In genomic region chr10:128494665-128495064, GRCh38 we compare ENCODE assay signal across 25 cellular contexts.
"Had no signal": no experiment of that assay in that cellular context is flagged by ENCODE, and none has a peak within 500 bp of the region (broad histone marks: within the 10 kb centered on the region; RNA-seq: fewer than 3 reads in every experiment).

No MANE protein-coding gene starts in this region.

- H3K36me3 ChIP-seq: left ventricle myocardium inferior, pancreas, prostate gland, suprapubic skin, thoracic aorta, tibial artery, vagina had no signal

- H3K9me3 Mint-ChIP-seq: natural killer cell; stimulated activated naive CD8-positive, alpha-beta T cell treated with anti-CD3 and anti-CD28 coated beads, Interleukin-15, Interleukin-2, amounts not matched to agents 100 ng/mL and 50 ng/mL, for 24 hours; type B pancreatic cell had no signal

- H3K27me3 Mint-ChIP-seq: stimulated activated naive B cell treated with anti-CD40 and anti-IgM and Interleukin-4, amounts not matched to agents 10 μg/mL and 1 μg/mL and 100 μg/mL, for 72 hours; stimulated activated naive CD8-positive, alpha-beta T cell treated with anti-CD3 and anti-CD28 coated beads, Interleukin-15, Interleukin-2, amounts not matched to agents 100 ng/mL and 50 ng/mL, for 24 hours had no signal

- H3K36me3 Mint-ChIP-seq: mesothelial cell of epicardium; naive B cell; natural killer cell; stimulated activated naive B cell treated with anti-CD40 and anti-IgM and Interleukin-4, amounts not matched to agents 10 μg/mL and 1 μg/mL and 100 μg/mL, for 72 hours; type B pancreatic cell had no signal

- H3K4me3 Mint-ChIP-seq: mesothelial cell of epicardium; naive B cell; natural killer cell; nephron progenitor cell; stimulated activated naive B cell treated with anti-CD40 and anti-IgM and Interleukin-4, amounts not matched to agents 10 μg/mL and 1 μg/mL and 100 μg/mL, for 72 hours; stimulated activated naive CD8-positive, alpha-beta T cell treated with anti-CD3 and anti-CD28 coated beads, Interleukin-15, Interleukin-2, amounts not matched to agents 100 ng/mL and 50 ng/mL, for 24 hours; type B pancreatic cell had no signal

- H3K27me3 ChIP-seq: hepatocyte, pancreas, tibial artery, vagina had no signal

- H2AFZ ChIP-seq: hepatocyte had no signal

- H3K27ac Mint-ChIP-seq: mesothelial cell of epicardium; naive B cell; natural killer cell; nephron progenitor cell; stimulated activated naive B cell treated with anti-CD40 and anti-IgM and Interleukin-4, amounts not matched to agents 10 μg/mL and 1 μg/mL and 100 μg/mL, for 72 hours; stimulated activated naive CD8-positive, alpha-beta T cell treated with anti-CD3 and anti-CD28 coated beads, Interleukin-15, Interleukin-2, amounts not matched to agents 100 ng/mL and 50 ng/mL, for 24 hours; type B pancreatic cell had no signal

- DNase-seq: islet precursor cell; left ventricle myocardium inferior; mesendoderm; naive B cell; natural killer cell; nephron progenitor cell; pancreas; retina; right cardiac atrium; stimulated activated CD4-positive, alpha-beta T cell treated with anti-CD3 and anti-CD28 coated beads, Interleukin-12 subunit alpha, Interleukin-12 subunit beta, amount 100 ng/mL, for 4 hours; stimulated activated CD4-positive, alpha-beta T cell treated with anti-CD3 and anti-CD28 coated beads, Interleukin-15, amount 100 ng/mL, for 24 hours; stimulated activated CD4-positive, alpha-beta T cell treated with anti-CD3 and anti-CD28 coated beads, Interleukin-2, amount 100 ng/mL, for 24 hours; stimulated activated CD4-positive, alpha-beta T cell treated with anti-CD3 and anti-CD28 coated beads, Interleukin-4, amount 100 ng/mL, for 1 hour; stimulated activated naive B cell treated with anti-CD40 and anti-IgM and Interleukin-4, amounts not matched to agents 10 μg/mL and 1 μg/mL and 100 μg/mL, for 72 hours; tibial artery had no signal

- H3K4me1 ChIP-seq: left ventricle myocardium inferior, pancreas, prostate gland, suprapubic skin, tibial artery, vagina had no signal

- H3K4me1 Mint-ChIP-seq: mesothelial cell of epicardium; naive B cell; natural killer cell; stimulated activated naive B cell treated with anti-CD40 and anti-IgM and Interleukin-4, amounts not matched to agents 10 μg/mL and 1 μg/mL and 100 μg/mL, for 72 hours had no signal

- H3K9me3 ChIP-seq: left ventricle myocardium inferior, pancreas, prostate gland, suprapubic skin, thoracic aorta, tibial artery, vagina had no signal

- H3K27ac ChIP-seq: hepatocyte, left ventricle myocardium inferior, pancreas, prostate gland, skin epidermis, suprapubic skin, thoracic aorta, tibial artery, vagina had no signal

- H3K4me2 ChIP-seq: hepatocyte had no signal

- H3K79me2 ChIP-seq: hepatocyte had no signal

- H3K4me3 ChIP-seq: hepatocyte, left ventricle myocardium inferior, lung, pancreas, prostate gland, skin epidermis, suprapubic skin, thoracic aorta, tibial artery, vagina had no signal
